In genomic region chr7:108097703-108098102, GRCh38 we compare ENCODE assay signal across 11 cellular contexts. TPM values are rescaled to one million over a fixed set of nuclear protein-coding genes. Genes with fewer than 3 reads are reported as not detected.
DNase-seq lines count a peak whose midpoint lies in the region; ATAC-seq and TF ChIP-seq lines count a peak whose summit lies in the region.
"Had no signal": no experiment of that assay in that cellular context is flagged by ENCODE, and none has a peak within 500 bp of the region (broad histone marks: within the 10 kb centered on the region; RNA-seq: fewer than 3 reads in every experiment).

No MANE protein-coding gene starts in this region.

- peak overlapping the region; percentile 29; the same call in 1 of the 2 replicates for H2BK20ac ChIP-seq in IMR-90 (ENCODE audit: low read depth, low read length)

- no peaks in the 10 kb centered on the region for H3K9me3 ChIP-seq in IMR-90 (ENCODE audit: control insufficient read depth, insufficient read depth, low read length)

- H3K27me3 ChIP-seq in IMR-90 (ENCODE audit: control insufficient read depth, insufficient read depth, low read length), result no peaks in the 10 kb centered on the region

- CTCF ChIA-PET in IMR-90 (lab: Yijun Ruan, JAX), result no interaction called here

- H3K4me2 ChIP-seq in IMR-90 (ENCODE audit: low read depth, low read length), result no peak overlapping the region

- no peak overlapping the region for H2BK15ac ChIP-seq in IMR-90 (ENCODE audit: low read depth, low read length)

- H3K4me3 ChIP-seq in IMR-90 (ENCODE audit: insufficient read depth, low read depth, low read length), result no peak overlapping the region
- H3K4me3 ChIP-seq in astrocyte of the cerebellum (ENCODE audit: low read depth, low read length), result no peak overlapping the region

- TF ChIP-seq CTCF in IMR-90 (conservative IDR thresholded peaks at IDR 0.05; ENCODE audit: low read depth, low read length) (0 out of 2 replicates have a peak, but pooled peaks have one; percentile 12), astrocyte of the cerebellum (IDR thresholded peaks at IDR 0.05; ENCODE audit: low read depth, low read length, missing control alignments) (peak; percentile 20)

- H3K23ac ChIP-seq in IMR-90 (ENCODE audit: low read depth, low read length), result no peak overlapping the region

- dilution Hi-C loops in IMR-90 (cut with HindIII; ENCODE audit: low sequenced_read_pairs, unreplicated experiment), result no loop called here

- intact Hi-C loops in IMR-90 (cut with micrococcal nuclease), result loop anchor here (5.0 kb wide), 2 partner anchors 75 to 95 kb away; partner anchors contain the start of gene LAMB1

- no peak overlapping the region for H2BK5ac ChIP-seq in IMR-90 (ENCODE audit: low read depth, low read length, poor library complexity, severe bottlenecking)

- peak overlapping the region; percentile 47; the same call in 1 of the 2 replicates for H4K91ac ChIP-seq in IMR-90 (ENCODE audit: insufficient read depth, low read depth, low read length)

- H3K27ac ChIP-seq in IMR-90 (ENCODE audit: insufficient read depth, low read length), result no peak overlapping the region

- no peak overlapping the region for H3K56ac ChIP-seq in IMR-90 (ENCODE audit: extremely low read depth, insufficient read depth, low read length)

- H2BK120ac ChIP-seq in IMR-90 (ENCODE audit: low read depth, low read length), result peak overlapping the region; percentile 67

- no peaks in the 10 kb centered on the region for H3K79me1 ChIP-seq in IMR-90 (ENCODE audit: low read depth in 1 of 2, low read length in 2 of 2)

- no peak overlapping the region for H3K18ac ChIP-seq in IMR-90 (ENCODE audit: low read depth, low read length)

- H2AK9ac ChIP-seq in IMR-90 (replicated peaks; ENCODE audit: low read depth, low read length, poor library complexity), result no peak overlapping the region

- no peak overlapping the region for H3K14ac ChIP-seq in IMR-90 (replicated peaks; ENCODE audit: low read depth, low read length)

- peak; percentile 46 for DNase-seq in COLO829 (ENCODE audit: low spot score)
- no peak for DNase-seq in IMR-90
- no peak for DNase-seq in astrocyte of the cerebellum (ENCODE audit: low read depth)
- peak; percentile 60 to 71 for DNase-seq in lung microvascular endothelial cell (ENCODE audit: low read depth in 2 of 2)
- no peak for DNase-seq in NCI-H2029 treated with DMSO at 0.1 percent for 48 hours (lab: John Stamatoyannopoulos, UW)
- DNase-seq in NCI-H2081 treated with DMSO at 0.1 percent for 48 hours (lab: John Stamatoyannopoulos, UW), result no peak
- DNase-seq: right cardiac atrium had no signal

- ATAC-seq in IMR-90 (ENCODE audit: low read depth) (no peak), HG03378 (IDR thresholded peaks at IDR 0.05; ENCODE audit: unreplicated experiment) (no peak), GM21528 (IDR thresholded peaks at IDR 0.05; ENCODE audit: low FRiP score, unreplicated experiment) (no peak)
- ATAC-seq: right cardiac atrium had no signal

- peaks cover 22% of the 10 kb centered on the region for H3K4me1 ChIP-seq in IMR-90 (ENCODE audit: control insufficient read depth, insufficient read depth, low read length)

- BruUV-seq in IMR-90 (replicated peaks; lab: Mats Ljungman, UMichigan), result no TSS peak

- H2AK5ac ChIP-seq in IMR-90 (ENCODE audit: low read depth, low read length), result no peak overlapping the region

- H4K5ac ChIP-seq in IMR-90 (ENCODE audit: low read depth, low read length), result no peak overlapping the region

- in situ Hi-C loops in IMR-90 (cut with MboI; ENCODE audit: low sequenced_read_pairs), result loop anchor here (5.0 kb wide), 1 partner anchor 75 kb away; no protein-coding TSS in a partner anchor
- in situ Hi-C loops in astrocyte of the cerebellum (cut with HindIII; ENCODE audit: low sequenced_read_pairs), result no loop called here

- H4K8ac ChIP-seq in IMR-90 (ENCODE audit: low read depth in 2 of 2, low read length in 2 of 2), result no peak overlapping the region

- H3K9me1 ChIP-seq in IMR-90 (ENCODE audit: insufficient read depth, low read length), result peaks cover 20% of the 10 kb centered on the region

- no CpG with 5 or more reads among the region's 7 CpGs for WGBS in IMR-90 (ENCODE audit: extremely low coverage in 2 of 2, insufficient read length in 1 of 2), 2 experiments

- POLR2A ChIA-PET in IMR-90 (lab: Charles Lee; ENCODE audit: unreplicated experiment), result no interaction called here

- peak overlapping the region; percentile 19; the same call in 1 of the 2 replicates for H3K4ac ChIP-seq in IMR-90 (ENCODE audit: low read depth, low read length)

- H2AFZ ChIP-seq in IMR-90 (replicated peaks; ENCODE audit: low read length, poor library complexity), result no peak overlapping the region

- no peak overlapping the region for H3K9ac ChIP-seq in IMR-90 (ENCODE audit: low read depth, low read length)

- no peaks in the 10 kb centered on the region for H3K36me3 ChIP-seq in IMR-90 (ENCODE audit: control insufficient read depth, insufficient read depth, low read length)

- H4K20me1 ChIP-seq in IMR-90 (ENCODE audit: insufficient read depth, low read length), result no peaks in the 10 kb centered on the region

- no peak for TF ChIP-seq RAD21 in IMR-90 (IDR thresholded peaks at IDR 0.05; ENCODE audit: low read length)

- no peak for TF ChIP-seq POLR2A in IMR-90 (IDR thresholded peaks at IDR 0.05; ENCODE audit: low read depth, low read length)

TF ChIP-seq in IMR-90, 13 proteins besides CTCF, POLR2A, EP300 and RAD21:
- TF ChIP-seq FOS (IDR thresholded peaks at IDR 0.05; ENCODE audit: low read depth, low read length), result no peak
- no peak for TF ChIP-seq MAZ (IDR thresholded peaks at IDR 0.05; ENCODE audit: borderline replicate concordance, low read depth, low read length)
- TF ChIP-seq MAFK (IDR thresholded peaks at IDR 0.05; ENCODE audit: low read depth, low read length), result no peak
- TF ChIP-seq ELK1 (IDR thresholded peaks at IDR 0.05; ENCODE audit: borderline replicate concordance, low read depth, low read length), result no peak
- no peak for TF ChIP-seq RCOR1 (IDR thresholded peaks at IDR 0.05; ENCODE audit: insufficient replicate concordance, low read length)
- no peak for TF ChIP-seq USF2 (IDR thresholded peaks at IDR 0.05; ENCODE audit: low read depth, low read length)

RNA-seq across cellular contexts. Expression of gene LAMB4, which starts 32.5 kb away (rescaled TPM):
- under 0.01 and 0.18 TPM in 2 replicates for total RNA-seq in IMR-90 (2012; rRNA removed)
- 0.12 and 0.13 TPM in 2 replicates for polyA plus RNA-seq in IMR-90 (2012; rRNA removed)
- polyA plus RNA-seq in IMR-90 (2012; cell fraction: cytosol; rRNA removed), result 0.05 and 0.09 TPM in 2 replicates
- 0.05 and 0.10 TPM in 2 replicates for polyA plus RNA-seq in IMR-90 (2012; cell fraction: nucleus; rRNA removed; ENCODE audit: low replicate concordance)
- total RNA-seq in lung microvascular endothelial cell, result 0.22 TPM in 1 of 2 replicates, not detected in the other
- total RNA-seq: activated T-helper 1 cell treated with anti-CD3 and anti-CD28 coated beads, Interleukin-12 subunit alpha, Interleukin-12 subunit beta, Interleukin-2, Interleukin-4 antibody, amounts not matched to agents 30 ng/mL and 10 ng/mL and 1 ng/mL, durations not matched to agents 14 hours and 24 hours and 36 hours; G401 had no signal

Comparison
In these comparisons a context has a peak if more than half of its experiments do, and no peak if none do; other contexts are left out.
1. DNase-seq: peak in COLO829 (single experiment) and lung microvascular endothelial cell (2 of 2); none in IMR-90 (single experiment), astrocyte of the cerebellum (single experiment), NCI-H2029 treated with DMSO at 0.1 percent for 48 hours (single experiment) and NCI-H2081 treated with DMSO at 0.1 percent for 48 hours (single experiment).